In genomic region chr14:96204151-96205058, GRCh38 we compare ENCODE assay signal across 8 cellular contexts. TPM values are rescaled to one million over a fixed set of nuclear protein-coding genes. Genes with fewer than 3 reads are reported as not detected.
A peak's percentile ranks its signal among the peaks of the same experiment; 100 is the strongest.
DNase-seq lines count a peak whose midpoint lies in the region; ATAC-seq and TF ChIP-seq lines count a peak whose summit lies in the region.

BDKRB2 (plus strand) TSS chr14:96204839; CDS start chr14:96237108, 32,269 bp downstream.

- no peaks in the 10 kb centered on the region for H3K4me1 ChIP-seq in prostate gland (replicated peaks)

- TF ChIP-seq CTCF in prostate gland (IDR thresholded peaks at IDR 0.05), result peak in 1 of 4 experiments; percentile 7

- peak within 1 kb of the TSS; percentile 23 to 36 for H3K4me3 ChIP-seq in prostate gland

- intact Hi-C loops in prostate gland (cut with DNase I), result no loop called here

- peak; percentile 2 for DNase-seq in stimulated activated CD4-positive, alpha-beta T cell treated with anti-CD3 and anti-CD28 coated beads, Interleukin-12 subunit alpha, Interleukin-12 subunit beta, amount 100 ng/mL, for 4 hours
- no peak for DNase-seq in stimulated activated CD4-positive, alpha-beta T cell treated with anti-CD3 and anti-CD28 coated beads, Interleukin-4, amount 100 ng/mL, for 4 hours
- DNase-seq in NCI-H345 treated with DMSO at 0.1 percent for 48 hours (lab: John Stamatoyannopoulos, UW; ENCODE audit: unreplicated experiment) (peak; percentile 85), hepatic stellate cell (ENCODE audit: low spot score) (peak; percentile 97), prostate gland (ENCODE audit: low spot score) (peak; percentile 83), germinal center (ENCODE audit: low spot score) (no peak)

- H3K27me3 ChIP-seq in prostate gland (replicated peaks; ENCODE audit: insufficient read depth), result no peaks in the 10 kb centered on the region

- no peak for ATAC-seq in HG02678 (IDR thresholded peaks at IDR 0.05; ENCODE audit: unreplicated experiment)

- no peaks in the 10 kb centered on the region for H3K9me3 ChIP-seq in prostate gland

- WGBS in prostate gland, result 5% methylated on average over 41 of the region's 41 CpGs

- H3K27ac ChIP-seq in angular gyrus (ENCODE audit: low read depth, low read length), result peak within 1 kb of the TSS; percentile 34
- H3K27ac ChIP-seq in prostate gland, result peak within 1 kb of the TSS; percentile 57 to 59

- H3K36me3 ChIP-seq in prostate gland, result no peaks in the 10 kb centered on the region

- TF ChIP-seq POLR2A in prostate gland (IDR thresholded peaks at IDR 0.05), result peak; percentile 89

RNA-seq across cellular contexts. Expression of gene BDKRB2, which starts in this region (rescaled TPM):
- total RNA-seq in prostate gland, result 1 to 10 TPM in 1 of 2 donors, under 1 TPM in 1; 0.97 to 1.2 TPM

Comparison
In these comparisons a context has a peak if more than half of its experiments do, and no peak if none do; other contexts are left out.
1. DNase-seq: peak in stimulated activated CD4-positive, alpha-beta T cell treated with anti-CD3 and anti-CD28 coated beads, Interleukin-12 subunit alpha, Interleukin-12 subunit beta, amount 100 ng/mL, for 4 hours (single experiment), NCI-H345 treated with DMSO at 0.1 percent for 48 hours (single experiment), hepatic stellate cell (single experiment) and prostate gland (single experiment); none in stimulated activated CD4-positive, alpha-beta T cell treated with anti-CD3 and anti-CD28 coated beads, Interleukin-4, amount 100 ng/mL, for 4 hours (0 of 2) and germinal center (single experiment).